Comparison of ENCODE assay signal across 8 cellular contexts in the genomic region with DNA sequence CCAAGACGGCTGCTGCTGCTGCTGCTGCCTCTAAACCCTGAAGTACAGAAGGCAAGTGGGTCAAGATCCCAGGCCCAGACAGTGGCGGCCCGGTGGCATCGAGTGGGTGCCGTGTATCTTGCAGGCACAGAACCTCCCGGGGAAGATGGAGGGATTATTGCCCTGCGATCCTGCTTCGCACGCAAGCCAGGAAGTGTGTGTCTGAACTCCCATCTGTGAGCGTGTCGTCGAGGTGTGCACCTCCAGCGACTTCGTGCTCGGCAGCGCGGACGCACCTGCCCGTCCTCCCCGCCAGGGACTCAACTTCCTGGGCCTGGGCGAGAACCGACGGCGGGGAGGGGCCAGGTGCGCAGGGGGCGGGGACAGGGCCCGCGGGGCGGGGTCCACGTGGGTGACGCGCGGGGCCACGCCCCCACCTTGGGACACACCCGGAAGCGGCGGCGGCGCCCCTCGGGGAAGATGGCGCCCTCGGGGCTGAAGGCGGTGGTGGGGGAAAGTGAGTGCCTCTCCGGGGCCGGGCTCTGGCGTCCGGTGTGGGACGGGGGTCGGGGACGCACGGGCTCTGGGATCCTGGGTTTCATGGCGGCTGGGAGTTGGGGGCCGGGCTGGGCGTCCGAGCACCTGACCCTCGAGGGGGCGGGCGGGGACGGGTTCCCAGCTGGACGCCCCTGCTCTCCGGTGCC. TPM values are rescaled to one million over a fixed set of nuclear protein-coding genes. Genes with fewer than 3 reads are reported as not detected.
DNase-seq lines count a peak whose midpoint lies in the region; ATAC-seq and TF ChIP-seq lines count a peak whose summit lies in the region.

A gene (plus strand): TSS at position 420 of the 683 bp plus-strand sequence. CDS start 40 bp downstream, at position 460.

- H3K9ac ChIP-seq in endodermal cell (ENCODE audit: extremely low read depth, low read length, poor library complexity, severe bottlenecking) (peak within 1 kb of the TSS; percentile 72), mucosa of stomach (ENCODE audit: low read length) (peak within 1 kb of the TSS; percentile 93)

- H3K4me3 Mint-ChIP-seq in endodermal cell: peak within 1 kb of the TSS; percentile 77
- H3K4me3 Mint-ChIP-seq in stimulated activated naive B cell treated with anti-CD40 and anti-IgM and Interleukin-4, amounts not matched to agents 10 μg/mL and 1 μg/mL and 100 μg/mL, for 72 hours: peak within 1 kb of the TSS; percentile 92 to 94

- DNase-seq in GM13976 (ENCODE audit: low spot score) (peak; percentile 99), NCI-H526 (lab: John Stamatoyannopoulos, UW) (peak; percentile 22 to 80), endodermal cell (peak; percentile 96)
- DNase-seq in stimulated activated naive B cell treated with anti-CD40 and anti-IgM and Interleukin-4, amounts not matched to agents 10 μg/mL and 1 μg/mL and 100 μg/mL, for 72 hours: peak; percentile 84

- H3K4me1 ChIP-seq in endodermal cell (ENCODE audit: control insufficient read depth, insufficient read depth, low read length) (no peaks in the 10 kb centered on the region), mucosa of stomach (ENCODE audit: control insufficient read depth, insufficient read depth, low read length) (peaks cover 8% of the 10 kb centered on the region)

- H3K36me3 ChIP-seq in endodermal cell (ENCODE audit: control insufficient read depth, insufficient read depth, low read length) (peaks cover 10% of the 10 kb centered on the region), mucosa of stomach (ENCODE audit: control insufficient read depth, insufficient read depth, low read length) (peaks cover 11% of the 10 kb centered on the region)

- WGBS in endodermal cell (ENCODE audit: insufficient coverage in 1 of 2, insufficient read length in 1 of 2), 2 experiments: 11 to 47% methylated on average over 11 to 61 of the region's 61 CpGs

- POLR2A ChIA-PET in activated CD8-positive, alpha-beta memory T cell treated with anti-CD3 and anti-CD28 coated beads for 36 hours (lab: Charles Lee): interaction anchor here (0.8 kb wide), 1 partner anchor 15 kb away, joined by 3 read pairs; no protein-coding TSS in a partner anchor

- no peaks in the 10 kb centered on the region for H3K9me3 Mint-ChIP-seq in endodermal cell
- no peaks in the 10 kb centered on the region for H3K9me3 Mint-ChIP-seq in stimulated activated naive B cell treated with anti-CD40 and anti-IgM and Interleukin-4, amounts not matched to agents 10 μg/mL and 1 μg/mL and 100 μg/mL, for 72 hours

- peak within 1 kb of the TSS; percentile 86 for H3K4me3 ChIP-seq in endodermal cell (ENCODE audit: low read length)
- H3K4me3 ChIP-seq in mucosa of stomach (ENCODE audit: low read length): peak within 1 kb of the TSS; percentile 88

- peak; percentile 62 for ATAC-seq in HG03103 (IDR thresholded peaks at IDR 0.05; ENCODE audit: low read depth, unreplicated experiment)
- ATAC-seq in stimulated activated naive B cell treated with anti-CD40 and anti-IgM and Interleukin-4, amounts not matched to agents 10 μg/mL and 1 μg/mL and 100 μg/mL, for 72 hours (replicated peaks): peak; percentile 95 to 98
- ATAC-seq in GM18861 (IDR thresholded peaks at IDR 0.05; ENCODE audit: unreplicated experiment): no peak

- TF ChIP-seq CTCF in GM13976 (IDR thresholded peaks at IDR 0.05; ENCODE audit: borderline replicate concordance, control extremely low read depth, extremely low read depth, insufficient read depth, missing control alignments) (no peak), endodermal cell (conservative IDR thresholded peaks at IDR 0.05) (peak; percentile 42)

- no peak within 1 kb of the TSS for H3K27ac ChIP-seq in endodermal cell (ENCODE audit: low read depth, low read length)

- H3K9me3 ChIP-seq in endodermal cell (ENCODE audit: control insufficient read depth, low read length) (no peaks in the 10 kb centered on the region), mucosa of stomach (ENCODE audit: control insufficient read depth, low read length) (no peaks in the 10 kb centered on the region)

- H3K27me3 ChIP-seq in endodermal cell (ENCODE audit: control insufficient read depth, insufficient read depth, low read length, poor library complexity, severe bottlenecking) (peaks cover 23% of the 10 kb centered on the region), mucosa of stomach (ENCODE audit: control insufficient read depth, insufficient read depth, low read length) (no peaks in the 10 kb centered on the region)

- H3K27ac Mint-ChIP-seq in endodermal cell: peak within 1 kb of the TSS; percentile 84
- peak within 1 kb of the TSS; percentile 97 for H3K27ac Mint-ChIP-seq in stimulated activated naive B cell treated with anti-CD40 and anti-IgM and Interleukin-4, amounts not matched to agents 10 μg/mL and 1 μg/mL and 100 μg/mL, for 72 hours

- CTCF ChIA-PET in activated CD8-positive, alpha-beta memory T cell treated with anti-CD3 and anti-CD28 coated beads for 36 hours (lab: Charles Lee): interaction anchor here (1.9 kb wide), 1 partner anchor 44 kb away, joined by 7 read pairs; a partner anchor contains a TSS

- no peaks in the 10 kb centered on the region for H3K4me1 Mint-ChIP-seq in endodermal cell
- peaks cover 29 to 67% of the 10 kb centered on the region in 2 donors for H3K4me1 Mint-ChIP-seq in stimulated activated naive B cell treated with anti-CD40 and anti-IgM and Interleukin-4, amounts not matched to agents 10 μg/mL and 1 μg/mL and 100 μg/mL, for 72 hours

- in situ Hi-C loops in GM13976 (cut with MboI; ENCODE audit: low sequenced_read_pairs, unreplicated experiment): no loop called here

- H3K27me3 Mint-ChIP-seq in endodermal cell (ENCODE audit: insufficient read depth): peaks cover 30% of the 10 kb centered on the region
- H3K27me3 Mint-ChIP-seq in stimulated activated naive B cell treated with anti-CD40 and anti-IgM and Interleukin-4, amounts not matched to agents 10 μg/mL and 1 μg/mL and 100 μg/mL, for 72 hours: no peaks in the 10 kb centered on the region

- peaks cover 16% of the 10 kb centered on the region for H3K36me3 Mint-ChIP-seq in endodermal cell (ENCODE audit: low read depth)
- peaks cover 34 to 36% of the 10 kb centered on the region in 2 donors for H3K36me3 Mint-ChIP-seq in stimulated activated naive B cell treated with anti-CD40 and anti-IgM and Interleukin-4, amounts not matched to agents 10 μg/mL and 1 μg/mL and 100 μg/mL, for 72 hours

RNA-seq across cellular contexts. Expression of the gene that starts here (rescaled TPM):
- total RNA-seq in activated CD8-positive, alpha-beta memory T cell treated with anti-CD3 and anti-CD28 coated beads for 36 hours: 10 to 100 TPM; 69.2 to 73.5 TPM
- 100 to 1,000 TPM; 119 to 126 TPM for total RNA-seq in endodermal cell
- polyA plus RNA-seq in endodermal cell (2013, experiment 1 of 2): 27.5 TPM
- 29.9 TPM for polyA plus RNA-seq in endodermal cell (2013, experiment 2 of 2)
